Comparison of ENCODE assay signal across 1 cellular context in genomic region chr20:60437418-60437817, GRCh38.
TF ChIP-seq lines count a peak whose summit lies in the region.

No MANE protein-coding gene starts in this region.

TF ChIP-seq in IMR-90, 13 proteins besides CTCF, POLR2A, EP300 and RAD21:
- no peak for TF ChIP-seq ELK1 (IDR thresholded peaks at IDR 0.05; ENCODE audit: borderline replicate concordance, low read depth, low read length)
- no peak for TF ChIP-seq FOS (IDR thresholded peaks at IDR 0.05; ENCODE audit: low read depth, low read length)
- TF ChIP-seq MAFK (IDR thresholded peaks at IDR 0.05; ENCODE audit: low read depth, low read length): peak; percentile 50
- no peak for TF ChIP-seq CEBPB (IDR thresholded peaks at IDR 0.05; ENCODE audit: low read depth, low read length)
- TF ChIP-seq SMC3 (IDR thresholded peaks at IDR 0.05; ENCODE audit: low read depth, low read length): no peak
- no peak for TF ChIP-seq RCOR1 (IDR thresholded peaks at IDR 0.05; ENCODE audit: insufficient replicate concordance, low read length)
- TF ChIP-seq NFE2L2 (IDR thresholded peaks at IDR 0.05; ENCODE audit: low read depth, low read length): no peak
- TF ChIP-seq CHD1 (IDR thresholded peaks at IDR 0.05; ENCODE audit: low read depth, low read length): no peak
